Comparison of ENCODE assay signal across 1 cellular context in genomic region chr4:40301592-40301991, GRCh38.
TF ChIP-seq lines count a peak whose summit lies in the region.

No MANE protein-coding gene starts in this region.

TF ChIP-seq in HepG2, 621 proteins besides CTCF, POLR2A, EP300 and RAD21 (continued from another document):
- no peak for TF ChIP-seq ELF3 (CRISPR knock-in tag; IDR thresholded peaks at IDR 0.05)
- no peak for TF ChIP-seq MATR3 (CRISPR knock-in tag; IDR thresholded peaks at IDR 0.05)
- TF ChIP-seq ZNF598 (CRISPR knock-in tag; IDR thresholded peaks at IDR 0.05; ENCODE audit: borderline replicate concordance) = no peak
- TF ChIP-seq, protein P1, sequence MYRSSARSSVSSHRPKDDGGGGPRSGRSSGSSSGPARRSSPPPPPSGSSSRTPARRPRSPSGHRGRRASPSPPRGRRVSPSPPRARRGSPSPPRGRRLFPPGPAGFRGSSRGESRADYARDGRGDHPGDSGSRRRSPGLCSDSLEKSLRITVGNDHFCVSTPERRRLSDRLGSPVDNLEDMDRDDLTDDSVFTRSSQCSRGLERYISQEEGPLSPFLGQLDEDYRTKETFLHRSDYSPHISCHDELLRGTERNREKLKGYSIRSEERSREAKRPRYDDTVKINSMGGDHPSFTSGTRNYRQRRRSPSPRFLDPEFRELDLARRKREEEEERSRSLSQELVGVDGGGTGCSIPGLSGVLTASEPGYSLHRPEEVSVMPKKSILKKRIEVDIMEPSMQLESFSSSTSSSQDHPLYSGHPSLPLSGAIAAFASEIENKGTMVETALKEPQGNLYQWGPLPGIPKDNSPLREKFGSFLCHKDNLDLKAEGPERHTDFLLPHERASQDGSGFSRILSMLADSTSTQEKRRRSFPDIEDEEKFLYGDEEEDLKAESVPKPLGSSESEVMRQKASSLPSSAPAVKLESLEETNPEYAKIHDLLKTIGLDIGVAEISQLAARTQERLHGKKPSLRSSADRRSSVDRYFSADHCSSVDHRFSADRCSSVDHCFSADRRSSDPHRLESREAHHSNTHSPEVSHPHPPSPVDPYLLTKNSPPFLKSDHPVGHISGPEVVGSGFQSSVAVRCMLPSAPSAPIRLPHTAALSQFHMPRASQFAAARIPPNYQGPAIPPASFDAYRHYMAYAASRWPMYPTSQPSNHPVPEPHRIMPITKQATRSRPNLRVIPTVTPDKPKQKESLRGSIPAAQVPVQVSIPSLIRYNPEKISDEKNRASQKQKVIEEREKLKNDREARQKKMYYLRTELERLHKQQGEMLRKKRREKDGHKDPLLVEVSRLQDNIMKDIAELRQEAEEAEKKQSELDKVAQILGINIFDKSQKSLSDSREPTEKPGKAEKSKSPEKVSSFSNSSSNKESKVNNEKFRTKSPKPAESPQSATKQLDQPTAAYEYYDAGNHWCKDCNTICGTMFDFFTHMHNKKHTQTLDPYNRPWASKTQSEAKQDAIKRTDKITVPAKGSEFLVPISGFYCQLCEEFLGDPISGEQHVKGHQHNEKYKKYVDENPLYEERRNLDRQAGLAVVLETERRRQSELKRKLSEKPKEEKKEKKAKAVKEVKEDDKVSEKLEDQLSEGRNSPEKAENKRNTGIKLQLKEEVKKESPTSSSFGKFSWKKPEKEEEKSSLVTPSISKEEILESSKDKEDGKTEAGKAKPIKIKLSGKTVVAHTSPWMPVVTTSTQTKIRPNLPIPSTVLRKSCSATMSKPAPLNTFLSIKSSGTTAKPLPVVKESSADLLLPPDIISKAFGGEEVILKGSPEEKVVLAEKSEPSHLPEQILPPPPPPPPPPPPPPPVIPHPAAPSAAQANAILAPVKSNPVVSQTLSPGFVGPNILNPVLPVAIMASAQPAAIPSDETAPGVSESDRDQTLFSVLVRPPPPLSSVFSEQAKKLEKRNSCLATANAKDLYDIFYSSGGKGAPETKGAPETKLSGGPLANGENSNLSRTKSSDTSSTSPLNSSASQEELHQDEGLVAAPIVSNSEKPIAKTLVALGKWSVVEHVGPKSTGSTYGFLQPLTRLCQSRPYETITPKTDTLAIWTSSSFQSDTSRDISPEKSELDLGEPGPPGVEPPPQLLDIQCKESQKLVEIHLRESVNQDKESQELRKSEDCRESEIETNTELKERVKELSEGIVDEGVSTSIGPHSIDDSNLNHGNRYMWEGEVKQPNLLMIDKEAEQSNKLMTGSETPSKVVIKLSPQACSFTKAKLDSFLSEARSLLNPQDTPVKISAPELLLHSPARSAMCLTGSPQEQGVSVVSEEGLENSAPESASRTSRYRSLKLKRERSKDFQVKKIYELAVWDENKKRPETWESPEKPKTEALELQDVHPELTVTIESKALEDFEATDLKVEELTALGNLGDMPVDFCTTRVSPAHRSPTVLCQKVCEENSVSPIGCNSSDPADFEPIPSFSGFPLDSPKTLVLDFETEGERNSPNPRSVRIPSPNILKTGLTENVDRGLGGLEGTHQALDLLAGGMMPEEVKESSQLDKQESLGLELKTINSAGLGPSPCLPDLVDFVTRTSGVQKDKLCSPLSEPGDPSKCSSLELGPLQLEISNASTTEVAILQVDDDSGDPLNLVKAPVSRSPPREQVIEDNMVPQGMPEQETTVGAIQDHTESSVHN (CRISPR knock-in tag; IDR thresholded peaks at IDR 0.05) = no peak
- TF ChIP-seq MZF1 (CRISPR knock-in tag; IDR thresholded peaks at IDR 0.05; ENCODE audit: borderline replicate concordance) = no peak
- no peak for TF ChIP-seq ELF1 (CRISPR knock-in tag; IDR thresholded peaks at IDR 0.05)
